In genomic region chr5:127970081-127970480, GRCh38 we compare ENCODE assay signal across 18 cellular contexts.
A peak's percentile ranks its signal among the peaks of the same experiment; 100 is the strongest.
DNase-seq lines count a peak whose midpoint lies in the region; FAIRE-seq and TF ChIP-seq lines count a peak whose summit lies in the region.
"Had no signal": no experiment of that assay in that cellular context is flagged by ENCODE, and none has a peak within 500 bp of the region (broad histone marks: within the 10 kb centered on the region; RNA-seq: fewer than 3 reads in every experiment).

No MANE protein-coding gene starts in this region.

- WGBS in mammary epithelial cell (ENCODE audit: low coverage, missing lambda C conversion rate), result 93% methylated on average over 1 of the region's 1 CpG

- dilution Hi-C loops in mammary epithelial cell (cut with HindIII; ENCODE audit: low sequenced_read_pairs), result no loop called here

- H3K27ac ChIP-seq in mammary epithelial cell (ENCODE audit: insufficient read depth, low read depth, low read length), result peak overlapping the region; percentile 63
- H3K27ac ChIP-seq in breast epithelium, result peak overlapping the region in 1 of 2 donors; percentile 9
- H3K27ac ChIP-seq in effector memory CD4-positive, alpha-beta T cell (ENCODE audit: insufficient read depth, low read length, poor library complexity, severe bottlenecking), result no peak overlapping the region
- H3K27ac ChIP-seq: 22Rv1, BLaER1, GM23248 had no signal

- no peak for FAIRE-seq in frontal cortex (lab: Jason Lieb, UNC)
- FAIRE-seq: GM12892, GM18507, HepG2 had no signal

- peak overlapping the region; percentile 13 for H3K4me2 ChIP-seq in mammary epithelial cell (ENCODE audit: insufficient read depth, low read depth, low read length)
- H3K4me2 ChIP-seq: BLaER1 had no signal

- H2AFZ ChIP-seq in mammary epithelial cell (ENCODE audit: low read depth, low read length), result no peak overlapping the region
- H2AFZ ChIP-seq: GM23248 had no signal

- intact Hi-C loops in mammary epithelial cell (cut with micrococcal nuclease), result no loop called here
- intact Hi-C loops in breast epithelium (cut with DNase I; ENCODE audit: low total_unique reads), result no loop called here

- no peak for TF ChIP-seq CTCF in mammary epithelial cell (conservative IDR thresholded peaks at IDR 0.05 in 1 of 2, IDR thresholded peaks at IDR 0.05 in 1 of 2; ENCODE audit: extremely low read depth in 1 of 2, insufficient read depth in 1 of 2, low read depth in 1 of 2, low read length in 2 of 2)
- TF ChIP-seq CTCF in breast epithelium (IDR thresholded peaks at IDR 0.05), result no peak
- TF ChIP-seq CTCF in epithelial cell of esophagus (IDR thresholded peaks at IDR 0.05; ENCODE audit: insufficient read depth, low read depth, low read length, missing control alignments), result no peak

- in situ Hi-C loops in mammary epithelial cell (cut with MboI; ENCODE audit: low sequenced_read_pairs in 2 of 2), result no loop called here

- no peaks in the 10 kb centered on the region for H3K27me3 ChIP-seq in mammary epithelial cell (ENCODE audit: insufficient read depth, low read length)
- H3K27me3 ChIP-seq in breast epithelium, result no peaks in the 10 kb centered on the region
- H3K27me3 ChIP-seq in effector memory CD4-positive, alpha-beta T cell (replicated peaks; ENCODE audit: control insufficient read depth, insufficient read depth, low read length, poor library complexity, severe bottlenecking), result no peaks in the 10 kb centered on the region
- H3K27me3 ChIP-seq: BLaER1 had no signal

- H3K4me3 ChIP-seq in mammary epithelial cell (replicated peaks in 1 of 3; ENCODE audit: insufficient read depth in 1 of 3, low read depth in 2 of 3, low read length in 3 of 3) (no peak overlapping the region), breast epithelium (no peak overlapping the region), epithelial cell of esophagus (ENCODE audit: low read length) (no peak overlapping the region)
- H3K4me3 ChIP-seq in effector memory CD4-positive, alpha-beta T cell (ENCODE audit: insufficient read depth, low read depth, low read length, poor library complexity, severe bottlenecking), result no peak overlapping the region
- H3K4me3 ChIP-seq: BLaER1, GM23248, HAP-1 had no signal

- H4K20me1 ChIP-seq in mammary epithelial cell (ENCODE audit: insufficient read depth, low read length), result no peaks in the 10 kb centered on the region
- H4K20me1 ChIP-seq: BLaER1 had no signal

- DNase-seq in mammary epithelial cell (peak; percentile 74), breast epithelium (ENCODE audit: low spot score in 2 of 2) (no peak), epithelial cell of esophagus (ENCODE audit: low read depth) (peak; percentile 49), kidney tubule cell (ENCODE audit: low spot score) (peak; percentile 69), frontal cortex (ENCODE audit: low spot score in 2 of 2) (no peak), NCI-H1105 treated with DMSO at 0.1 percent for 48 hours (lab: John Stamatoyannopoulos, UW) (no peak)
- DNase-seq in effector memory CD4-positive, alpha-beta T cell, result no peak
- DNase-seq: Calu3; CD8-positive, alpha-beta T cell; DND-41; EL; GM23248 had no signal

- BruUV-seq in mammary epithelial cell (replicated peaks; lab: Mats Ljungman, UMichigan), result no TSS peak

- no peak overlapping the region for H3K9ac ChIP-seq in mammary epithelial cell (ENCODE audit: insufficient read depth, low read length)
- H3K9ac ChIP-seq: BLaER1, GM23248 had no signal

- H3K79me2 ChIP-seq in mammary epithelial cell (ENCODE audit: insufficient read depth, low read length), result no peaks in the 10 kb centered on the region

- no peaks in the 10 kb centered on the region for H3K9me3 ChIP-seq in mammary epithelial cell (replicated peaks; ENCODE audit: insufficient read depth, low read length)
- no peaks in the 10 kb centered on the region for H3K9me3 ChIP-seq in breast epithelium
- H3K9me3 ChIP-seq in effector memory CD4-positive, alpha-beta T cell (ENCODE audit: control insufficient read depth, low read length), result no peaks in the 10 kb centered on the region
- H3K9me3 ChIP-seq: HAP-1 had no signal

- TF ChIP-seq POLR2A in breast epithelium (IDR thresholded peaks at IDR 0.05), result no peak

- H3K4me1 ChIP-seq in mammary epithelial cell (ENCODE audit: insufficient read depth, low read length) (peaks cover 37% of the 10 kb centered on the region), breast epithelium (no peaks in the 10 kb centered on the region)
- no peaks in the 10 kb centered on the region for H3K4me1 ChIP-seq in effector memory CD4-positive, alpha-beta T cell (ENCODE audit: control insufficient read depth, insufficient read depth, low read length, poor library complexity, severe bottlenecking)
- H3K4me1 ChIP-seq: BLaER1, HAP-1 had no signal

- CTCF ChIA-PET in mammary epithelial cell (lab: Charles Lee; ENCODE audit: low non-redundant PET), result no interaction called here

- H3K36me3 ChIP-seq in mammary epithelial cell (ENCODE audit: insufficient read depth, low read length) (peaks cover 3% of the 10 kb centered on the region), breast epithelium (no peaks in the 10 kb centered on the region)
- no peaks in the 10 kb centered on the region for H3K36me3 ChIP-seq in effector memory CD4-positive, alpha-beta T cell (ENCODE audit: control insufficient read depth, insufficient read depth, low read length)
- H3K36me3 ChIP-seq: HAP-1 had no signal

Comparison
In these comparisons a context has a peak if more than half of its experiments do, and no peak if none do; other contexts are left out.
1. DNase-seq: peak in mammary epithelial cell (single experiment), epithelial cell of esophagus (single experiment) and kidney tubule cell (single experiment); none in breast epithelium (0 of 2), frontal cortex (0 of 2), NCI-H1105 treated with DMSO at 0.1 percent for 48 hours (single experiment) and effector memory CD4-positive, alpha-beta T cell (0 of 3).